12 cellular contexts compared by ENCODE assay signal in genomic region chr2:102051659-102052366, GRCh38.
DNase-seq lines count a peak whose midpoint lies in the region; ATAC-seq, FAIRE-seq and TF ChIP-seq lines count a peak whose summit lies in the region.
"Had no signal": no experiment of that assay in that cellular context is flagged by ENCODE, and none has a peak within 500 bp of the region (broad histone marks: within the 10 kb centered on the region; RNA-seq: fewer than 3 reads in every experiment).

No MANE protein-coding gene starts in this region.

- no peak overlapping the region for H3K4me3 ChIP-seq in brain microvascular endothelial cell (ENCODE audit: low read depth, low read length)
- H3K4me3 ChIP-seq in kidney (ENCODE audit: low read length in 2 of 2) = no peak overlapping the region
- H3K4me3 ChIP-seq in spleen = no peak overlapping the region

- peaks cover 5% of the 10 kb centered on the region for H3K27me3 Mint-ChIP-seq in activated T-helper 1 cell treated with anti-CD3 and anti-CD28 coated beads, Interleukin-12 subunit alpha, Interleukin-12 subunit beta, Interleukin-2, Interleukin-4 antibody, amounts not matched to agents 30 ng/mL and 10 ng/mL and 1 ng/mL, durations not matched to agents 14 hours and 24 hours and 36 hours (ENCODE audit: insufficient read depth)
- peaks cover 2% of the 10 kb centered on the region for H3K27me3 Mint-ChIP-seq in activated T-cell treated with anti-CD3 and anti-CD28 coated beads, Interleukin-2, amount 50 U/mL, for 4 hours (ENCODE audit: low read depth)

- H3K36me3 Mint-ChIP-seq in activated T-helper 1 cell treated with anti-CD3 and anti-CD28 coated beads, Interleukin-12 subunit alpha, Interleukin-12 subunit beta, Interleukin-2, Interleukin-4 antibody, amounts not matched to agents 30 ng/mL and 10 ng/mL and 1 ng/mL, durations not matched to agents 14 hours and 24 hours and 36 hours (ENCODE audit: low read depth) = peaks cover under 1% of the 10 kb centered on the region
- H3K36me3 Mint-ChIP-seq in activated T-cell treated with anti-CD3 and anti-CD28 coated beads, Interleukin-2, amount 50 U/mL, for 4 hours (ENCODE audit: insufficient read depth) = no peaks in the 10 kb centered on the region

- no peaks in the 10 kb centered on the region for H3K27me3 ChIP-seq in brain microvascular endothelial cell (replicated peaks)
- H3K27me3 ChIP-seq in spleen (replicated peaks in 1 of 7) = peaks cover 0 to 28% (median 0%) of the 10 kb centered on the region in 7 donors

- WGBS in spleen, 5 donors = 66 to 77% (median 72%) methylated on average over 7 to 8 of the region's 8 CpGs

- no peak overlapping the region for H3K4me3 Mint-ChIP-seq in activated T-helper 1 cell treated with anti-CD3 and anti-CD28 coated beads, Interleukin-12 subunit alpha, Interleukin-12 subunit beta, Interleukin-2, Interleukin-4 antibody, amounts not matched to agents 30 ng/mL and 10 ng/mL and 1 ng/mL, durations not matched to agents 14 hours and 24 hours and 36 hours
- H3K4me3 Mint-ChIP-seq in activated T-cell treated with anti-CD3 and anti-CD28 coated beads, Interleukin-2, amount 50 U/mL, for 4 hours = no peak overlapping the region

- TF ChIP-seq POLR2A in spleen (IDR thresholded peaks at IDR 0.05) = no peak

- intact Hi-C loops in kidney (cut with DNase I) (no loop called here), spleen (cut with DNase I; ENCODE audit: low total_unique reads) (no loop called here)
- intact Hi-C loops in activated T-helper 1 cell treated with anti-CD3 and anti-CD28 coated beads, Interleukin-12 subunit alpha, Interleukin-12 subunit beta, Interleukin-2, Interleukin-4 antibody, amounts not matched to agents 30 ng/mL and 10 ng/mL and 1 ng/mL, durations not matched to agents 14 hours and 24 hours and 36 hours (cut with micrococcal nuclease) = no loop called here

- H3K9ac ChIP-seq in kidney (ENCODE audit: low read length in 2 of 2) = no peak overlapping the region

- CTCF ChIA-PET in GM10248 (lab: Yijun Ruan, JAX) = interaction anchor here (1.5 to 1.6 kb wide), 2 partner anchors 13 to 14 kb away, joined by 4 to 5 read pairs; no protein-coding TSS in a partner anchor

- H3K4me1 ChIP-seq in kidney (ENCODE audit: control insufficient read depth in 1 of 2, insufficient read depth in 1 of 2, low read depth in 1 of 2, low read length in 2 of 2) (peaks cover 14% of the 10 kb centered on the region in 2 donors), spleen (peaks cover 8 to 50% (median 33%) of the 10 kb centered on the region in 6 donors)

- H3K9me3 Mint-ChIP-seq in activated T-helper 1 cell treated with anti-CD3 and anti-CD28 coated beads, Interleukin-12 subunit alpha, Interleukin-12 subunit beta, Interleukin-2, Interleukin-4 antibody, amounts not matched to agents 30 ng/mL and 10 ng/mL and 1 ng/mL, durations not matched to agents 14 hours and 24 hours and 36 hours = no peaks in the 10 kb centered on the region
- H3K9me3 Mint-ChIP-seq in activated T-cell treated with anti-CD3 and anti-CD28 coated beads, Interleukin-2, amount 50 U/mL, for 4 hours = no peaks in the 10 kb centered on the region

- ATAC-seq in activated T-cell treated with anti-CD3 and anti-CD28 coated beads, Interleukin-2, amount 50 U/mL, for 4 hours = no peak

- H3K36me3 ChIP-seq in brain microvascular endothelial cell (replicated peaks) (no peaks in the 10 kb centered on the region), kidney (ENCODE audit: control insufficient read depth in 1 of 2, insufficient read depth in 2 of 2, low read length in 2 of 2) (no peaks in the 10 kb centered on the region), spleen (peaks cover 0 to 6% (median 0%) of the 10 kb centered on the region in 6 donors)

- TF ChIP-seq CTCF in brain microvascular endothelial cell (IDR thresholded peaks at IDR 0.05; ENCODE audit: low read depth, low read length, missing control alignments) = peak; percentile 9
- no peak for TF ChIP-seq CTCF in kidney (IDR thresholded peaks at IDR 0.05; ENCODE audit: borderline replicate concordance, extremely low read depth, insufficient read depth)
- TF ChIP-seq CTCF in spleen (IDR thresholded peaks at IDR 0.05 in 8 of 11, conservative IDR thresholded peaks at IDR 0.05 in 3 of 11) = peak in 1 of 11 experiments; percentile 8
- no peak for TF ChIP-seq CTCF in GM10248 (IDR thresholded peaks at IDR 0.05; ENCODE audit: control extremely low read depth, extremely low read depth, low read depth, missing control alignments)

- no peaks in the 10 kb centered on the region for H3K4me1 Mint-ChIP-seq in activated T-helper 1 cell treated with anti-CD3 and anti-CD28 coated beads, Interleukin-12 subunit alpha, Interleukin-12 subunit beta, Interleukin-2, Interleukin-4 antibody, amounts not matched to agents 30 ng/mL and 10 ng/mL and 1 ng/mL, durations not matched to agents 14 hours and 24 hours and 36 hours (ENCODE audit: low read depth)
- H3K4me1 Mint-ChIP-seq in activated T-cell treated with anti-CD3 and anti-CD28 coated beads, Interleukin-2, amount 50 U/mL, for 4 hours (ENCODE audit: low read depth) = peaks cover 14% of the 10 kb centered on the region

- H3K27ac ChIP-seq in brain microvascular endothelial cell = peak overlapping the region; percentile 60
- H3K27ac ChIP-seq in kidney (ENCODE audit: low read depth in 2 of 2, low read length in 2 of 2) = peak overlapping the region; percentile 27 to 74
- peak overlapping the region; percentile 48 to 83 (median 75) for H3K27ac ChIP-seq in spleen

- DNase-seq in ELR (ENCODE audit: low read depth) = peak; percentile 81
- DNase-seq in brain microvascular endothelial cell = no peak
- DNase-seq in kidney = no peak
- DNase-seq in spleen = no peak
- DNase-seq in activated T-helper 1 cell treated with anti-CD3 and anti-CD28 coated beads, Interleukin-12 subunit alpha, Interleukin-12 subunit beta, Interleukin-2, Interleukin-4 antibody, amounts not matched to agents 30 ng/mL and 10 ng/mL and 1 ng/mL, durations not matched to agents 14 hours and 24 hours and 36 hours (ENCODE audit: low spot score) = no peak
- DNase-seq in activated T-cell treated with anti-CD3 and anti-CD28 coated beads, Interleukin-2, amount 50 U/mL, for 4 hours = no peak
- no peak for DNase-seq in activated CD4-positive, alpha-beta T cell treated with anti-CD3 and anti-CD28 coated beads, Interleukin-2, amount 50 U/mL, for 48 hours
- DNase-seq in GM10248 (ENCODE audit: extremely low spot score) = no peak
- DNase-seq: H7; Kasumi-1; NCI-H2227 treated with DMSO at 0.1 percent for 48 hours; stimulated activated naive CD4-positive, alpha-beta T cell had no signal

- no peaks in the 10 kb centered on the region for H3K9me3 ChIP-seq in kidney (ENCODE audit: control insufficient read depth in 1 of 2, low read length in 2 of 2)
- no peaks in the 10 kb centered on the region for H3K9me3 ChIP-seq in spleen

- in situ Hi-C loops in brain microvascular endothelial cell (cut with HindIII; ENCODE audit: low pct_ligation_motif_present, low sequenced_read_pairs) = no loop called here

- no peak overlapping the region for H3K27ac Mint-ChIP-seq in activated T-helper 1 cell treated with anti-CD3 and anti-CD28 coated beads, Interleukin-12 subunit alpha, Interleukin-12 subunit beta, Interleukin-2, Interleukin-4 antibody, amounts not matched to agents 30 ng/mL and 10 ng/mL and 1 ng/mL, durations not matched to agents 14 hours and 24 hours and 36 hours

- FAIRE-seq in kidney (lab: Jason Lieb, UNC) = no peak

- POLR2A ChIA-PET in GM10248 (lab: Yijun Ruan, JAX) = no interaction called here
